26 cellular contexts compared by ENCODE assay signal in the genomic region with DNA sequence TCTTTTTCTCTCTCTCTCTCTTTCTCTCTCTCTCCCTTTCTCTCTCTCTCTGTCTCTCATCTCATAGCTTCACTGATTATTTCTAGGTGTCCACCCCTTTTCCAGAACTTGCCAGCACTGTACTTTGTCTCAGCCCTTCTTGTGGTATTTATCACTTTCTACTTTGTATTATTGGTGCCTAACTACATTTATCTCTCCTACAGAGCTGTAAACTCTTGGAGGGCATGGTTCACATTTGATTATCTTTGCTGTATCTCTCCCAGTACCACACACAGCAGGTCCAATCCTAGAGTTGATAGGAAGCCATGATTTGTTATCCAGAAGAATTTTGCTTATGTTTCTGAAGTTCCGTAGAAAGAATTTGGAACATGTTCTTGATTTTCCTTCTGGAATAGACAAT. TPM values are rescaled to one million over a fixed set of nuclear protein-coding genes. Genes with fewer than 3 reads are reported as not detected.
"Had no signal": no experiment of that assay in that cellular context is flagged by ENCODE, and none has a peak within 500 bp of the region (broad histone marks: within the 10 kb centered on the region; RNA-seq: fewer than 3 reads in every experiment).

No MANE protein-coding gene starts in this region.

- H3K9me3 ChIP-seq: colonic mucosa, esophagus squamous epithelium, gastrocnemius medialis, heart right ventricle, left lung, lower lobe of right lung had no signal

- H3K27ac ChIP-seq: colonic mucosa, epithelial cell of prostate, esophagus squamous epithelium, gastrocnemius medialis, heart right ventricle, left lung, lower lobe of right lung had no signal

- H3K4me1 ChIP-seq: colonic mucosa, gastrocnemius medialis, heart right ventricle, lower lobe of right lung had no signal

- DNase-seq: colonic mucosa; cortex of kidney; effector CD8-positive, alpha-beta T cell; effector memory CD8-positive, alpha-beta T cell; endodermal cell; erythroblast; esophagus squamous epithelium; foreskin fibroblast; foreskin melanocyte; gastrocnemius medialis; glutamatergic neuron; head of caudate nucleus; heart right ventricle; hypothalamus; immature natural killer cell; islet precursor cell; kidney; kidney glomerular epithelial cell; left lung; left ventricle myocardium superior; lower lobe of right lung; mesenchymal stem cell; naive thymus-derived CD4-positive, alpha-beta T cell had no signal

- H3K4me3 ChIP-seq: colonic mucosa, esophagus squamous epithelium, gastrocnemius medialis, heart right ventricle, left lung, lower lobe of right lung had no signal

- H3K36me3 ChIP-seq: colonic mucosa, esophagus squamous epithelium, gastrocnemius medialis, heart right ventricle, left lung, lower lobe of right lung had no signal

- ATAC-seq: effector memory CD8-positive, alpha-beta T cell; esophagus mucosa; gastrocnemius medialis; heart right ventricle; left lung; left ventricle myocardium superior; lower lobe of right lung; naive thymus-derived CD4-positive, alpha-beta T cell had no signal

RNA-seq across cellular contexts. Expression of gene PRKG2, which starts 5.2 kb away (rescaled TPM):
- total RNA-seq: lung microvascular endothelial cell had no signal
- polyA plus RNA-seq: heart right ventricle had no signal
